In the genomic region with DNA sequence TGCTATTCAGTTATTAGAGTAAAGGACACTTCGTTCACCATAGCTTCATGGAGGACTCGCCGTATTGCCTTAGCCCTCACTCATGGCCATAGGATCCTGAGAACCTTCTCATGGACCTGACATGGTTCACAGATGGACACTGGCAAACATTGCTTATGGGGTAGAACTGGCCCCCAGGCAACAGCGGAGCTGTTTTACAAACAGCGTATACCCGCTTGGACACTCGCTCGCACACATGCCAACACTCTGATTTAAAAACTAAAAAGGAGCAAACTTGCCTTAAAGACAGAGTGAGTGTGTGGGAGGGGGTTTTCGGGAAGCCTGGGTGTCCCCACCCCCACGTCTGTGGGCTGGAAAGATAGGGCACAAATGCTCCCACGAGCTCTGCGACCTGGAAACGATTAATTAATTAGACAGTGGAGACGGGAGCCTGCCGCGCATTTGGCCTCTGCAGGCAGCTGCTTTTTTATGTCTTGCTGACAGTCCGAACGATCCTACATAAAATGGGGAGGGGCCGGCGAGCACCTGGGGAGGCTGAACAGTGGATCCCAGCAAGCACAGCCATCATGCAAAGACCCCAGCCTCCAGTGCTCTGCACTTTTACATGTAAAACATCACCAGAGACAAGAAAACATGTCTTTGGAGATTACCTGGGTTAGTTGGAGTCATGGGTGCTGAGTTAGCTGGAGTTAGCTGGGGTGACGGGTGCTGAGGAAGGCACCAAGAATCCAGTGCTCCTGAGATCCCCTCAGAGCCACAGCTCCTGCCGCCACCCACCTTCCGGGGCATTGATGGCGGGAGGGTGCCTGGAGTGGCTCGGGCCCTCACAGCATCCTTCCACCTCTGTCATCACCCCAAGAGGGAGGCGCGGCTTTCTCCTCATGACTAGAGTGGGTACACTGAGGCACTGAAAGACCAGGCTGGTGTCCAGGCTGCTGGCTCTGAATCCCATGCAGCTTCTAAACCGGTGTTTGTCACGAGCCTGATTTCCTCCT, we compare ENCODE assay signal across 1 cellular context.
TF ChIP-seq lines count a peak whose summit lies in the region.

No MANE protein-coding gene starts in this region.

TF ChIP-seq in SK-N-SH, 30 proteins besides CTCF, POLR2A, EP300 and RAD21:
- TF ChIP-seq CHD2 (IDR thresholded peaks at IDR 0.05; ENCODE audit: low read length, partially characterized antibody): peak; percentile 62
